ENCODE assay signal across 13 cellular contexts in the genomic region with DNA sequence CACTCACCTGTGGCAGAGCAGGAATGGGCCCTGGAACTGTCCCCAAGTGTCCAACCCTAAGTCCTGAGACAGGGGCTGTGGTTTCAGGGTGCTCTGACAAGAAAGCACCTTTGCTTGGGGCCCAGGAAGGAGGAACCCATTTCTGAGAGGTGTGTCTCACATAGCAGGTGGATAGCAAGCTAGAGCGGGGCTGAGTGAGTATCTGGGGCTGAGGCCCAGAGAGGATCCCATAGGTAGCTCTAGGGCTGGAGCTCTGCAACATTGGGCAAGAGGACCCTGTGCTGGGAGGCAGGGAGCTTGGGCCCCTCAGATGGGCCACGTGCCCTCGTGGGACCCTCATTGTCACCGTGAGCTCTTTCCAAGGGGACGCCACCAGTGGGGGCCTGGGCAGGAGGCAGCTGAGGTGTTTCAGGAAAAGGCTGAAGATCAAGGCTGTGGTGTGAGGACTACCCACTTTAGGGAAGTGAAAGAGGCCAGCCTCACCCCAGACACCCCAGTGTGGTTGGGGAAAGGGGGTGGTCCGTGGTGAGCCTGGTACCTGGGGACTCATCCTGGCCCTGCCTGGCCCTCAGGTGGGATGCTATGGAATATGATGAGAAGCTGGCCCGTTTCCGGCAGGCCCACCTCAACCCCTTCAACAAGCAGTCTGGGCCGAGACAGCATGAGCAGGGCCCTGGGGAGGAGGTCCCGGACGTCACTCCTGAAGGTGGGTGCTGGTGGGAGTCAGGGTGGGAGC. TPM values are rescaled to one million over a fixed set of nuclear protein-coding genes. Genes with fewer than 3 reads are reported as not detected.
DNase-seq lines count a peak whose midpoint lies in the region; ATAC-seq and TF ChIP-seq lines count a peak whose summit lies in the region.
"Had no signal": no experiment of that assay in that cellular context is flagged by ENCODE, and none has a peak within 500 bp of the region (broad histone marks: within the 10 kb centered on the region; RNA-seq: fewer than 3 reads in every experiment).

No MANE protein-coding gene starts in this region.

- no peaks in the 10 kb centered on the region for H3K27me3 Mint-ChIP-seq in T-helper 17 cell
- H3K27me3 Mint-ChIP-seq: activated naive CD4-positive, alpha-beta T cell treated with anti-CD3 and anti-CD28 coated beads, Interleukin-2, amount 50 U/mL, for 24 hours; T-cell had no signal

- DNase-seq in GM13977 (ENCODE audit: low spot score) = peak; percentile 75
- no peak for DNase-seq in T-helper 17 cell
- DNase-seq in DMS53 treated with DMSO at 0.1 percent for 48 hours (lab: John Stamatoyannopoulos, UW; ENCODE audit: unreplicated experiment) = no peak
- no peak for DNase-seq in NCI-H2171 treated with DMSO at 0.1 percent for 48 hours (lab: John Stamatoyannopoulos, UW)
- DNase-seq in posterior vena cava (ENCODE audit: low spot score) = no peak
- no peak for DNase-seq in NCI-H187 treated with DMSO at 0.1 percent for 48 hours (lab: John Stamatoyannopoulos, UW)
- DNase-seq: NCI-H524 treated with DMSO at 0.1 percent for 48 hours, T-cell, upper lobe of left lung had no signal

- ATAC-seq in GM21423 (IDR thresholded peaks at IDR 0.05; ENCODE audit: unreplicated experiment) = peak; percentile 70
- ATAC-seq in HG03108 (IDR thresholded peaks at IDR 0.05; ENCODE audit: unreplicated experiment) = peak; percentile 57
- peak; percentile 49 for ATAC-seq in T-helper 17 cell
- ATAC-seq: sciatic nerve, T-cell had no signal

- no peak overlapping the region for H3K4me3 Mint-ChIP-seq in T-helper 17 cell
- H3K4me3 Mint-ChIP-seq: activated naive CD4-positive, alpha-beta T cell treated with anti-CD3 and anti-CD28 coated beads, Interleukin-2, amount 50 U/mL, for 24 hours; T-cell had no signal

- intact Hi-C loops in posterior vena cava (cut with DNase I) = no loop called here

- in situ Hi-C loops in GM13977 (cut with MboI; ENCODE audit: low pct_unique_long_range_greater_than_20kb, low sequenced_read_pairs, unreplicated experiment) = no loop called here

- peaks cover 16% of the 10 kb centered on the region for H3K4me1 Mint-ChIP-seq in T-helper 17 cell

- TF ChIP-seq CTCF in GM13977 (IDR thresholded peaks at IDR 0.05; ENCODE audit: extremely low read depth, insufficient read depth, missing control alignments) = no peak

- H3K27ac Mint-ChIP-seq in T-helper 17 cell = no peak overlapping the region
- H3K27ac Mint-ChIP-seq: activated naive CD4-positive, alpha-beta T cell treated with anti-CD3 and anti-CD28 coated beads, Interleukin-2, amount 50 U/mL, for 24 hours; T-cell had no signal

- no peaks in the 10 kb centered on the region for H3K9me3 ChIP-seq in T-helper 17 cell (ENCODE audit: control insufficient read depth, low read length, poor library complexity, severe bottlenecking)
- H3K9me3 ChIP-seq: upper lobe of left lung had no signal

- H3K36me3 Mint-ChIP-seq in T-helper 17 cell (ENCODE audit: low read depth) = peaks cover 5% of the 10 kb centered on the region

RNA-seq across cellular contexts. Expression of gene DEF8, which starts 5.3 kb away (rescaled TPM):
- total RNA-seq in T-helper 17 cell = 10 to 100 TPM; 32.5 to 38.3 TPM
- 10 to 100 TPM; 54.0 to 58.6 TPM for total RNA-seq in posterior vena cava

RNA-seq across cellular contexts. Expression of gene TUBB3, which starts 30.7 kb away (rescaled TPM):
- total RNA-seq in T-helper 17 cell = under 1 TPM; 0.52 to 0.96 TPM
- 10 to 100 TPM in 1 of 2 donors, 1 to 10 TPM in 1; 5.9 to 16.1 TPM for total RNA-seq in posterior vena cava

RNA-seq across cellular contexts. Expression of gene MC1R, which starts 35.2 kb away (rescaled TPM):
- total RNA-seq in T-helper 17 cell (10 to 100 TPM; 10.1 to 13.8 TPM), posterior vena cava (1 to 10 TPM; 2.7 to 5.4 TPM)
